ENCODE assay signal across 8 cellular contexts in the genomic region with DNA sequence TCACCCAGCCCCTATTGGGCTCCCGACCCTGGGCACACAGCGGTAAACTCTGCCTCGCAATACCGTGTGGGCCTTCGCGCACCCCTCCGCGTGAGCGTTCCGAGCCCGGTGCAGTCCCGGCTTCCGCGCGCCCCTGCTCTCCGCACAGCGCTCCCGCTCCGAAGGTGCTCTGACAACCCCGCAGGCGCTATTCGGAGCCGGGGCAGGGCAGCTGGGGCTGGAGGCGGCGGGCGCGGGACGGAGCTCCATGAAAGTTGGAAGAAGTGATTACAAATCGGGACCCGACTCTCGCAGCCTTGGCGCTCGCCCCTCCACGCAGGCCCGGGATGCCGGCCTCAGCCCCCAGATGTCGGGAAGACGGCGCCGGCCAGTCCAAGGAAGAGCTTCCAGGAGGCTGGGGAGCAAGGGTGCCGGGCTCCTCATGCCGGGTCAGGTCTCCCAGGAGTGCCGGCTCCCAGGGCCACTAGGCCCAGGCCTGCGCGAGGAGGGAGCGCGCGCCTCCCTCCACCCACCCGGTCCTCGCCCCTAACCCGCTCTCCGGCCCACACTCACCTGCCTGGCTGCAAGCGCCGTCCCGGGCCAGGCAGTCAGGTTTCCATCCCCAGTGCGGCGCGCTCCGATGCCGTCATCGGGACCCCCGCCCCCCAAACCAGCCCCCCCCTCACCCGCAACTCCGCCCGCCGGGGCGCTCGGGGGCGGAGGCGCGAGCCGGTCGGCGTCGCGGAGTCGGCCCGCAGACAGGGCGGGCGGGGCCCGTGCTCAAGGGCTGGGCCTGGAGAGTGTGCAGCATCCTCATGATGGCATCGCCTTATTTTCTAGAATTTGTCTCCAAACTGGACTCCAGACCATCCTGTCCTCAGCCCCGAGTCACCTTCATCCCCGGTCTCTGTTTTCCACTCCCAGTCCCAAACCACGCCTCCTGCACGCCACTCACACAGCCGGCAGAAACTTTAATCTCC. TPM values are rescaled to one million over a fixed set of nuclear protein-coding genes. Genes with fewer than 3 reads are reported as not detected.
DNase-seq lines count a peak whose midpoint lies in the region; ATAC-seq, FAIRE-seq and TF ChIP-seq lines count a peak whose summit lies in the region.

A gene with protein sequence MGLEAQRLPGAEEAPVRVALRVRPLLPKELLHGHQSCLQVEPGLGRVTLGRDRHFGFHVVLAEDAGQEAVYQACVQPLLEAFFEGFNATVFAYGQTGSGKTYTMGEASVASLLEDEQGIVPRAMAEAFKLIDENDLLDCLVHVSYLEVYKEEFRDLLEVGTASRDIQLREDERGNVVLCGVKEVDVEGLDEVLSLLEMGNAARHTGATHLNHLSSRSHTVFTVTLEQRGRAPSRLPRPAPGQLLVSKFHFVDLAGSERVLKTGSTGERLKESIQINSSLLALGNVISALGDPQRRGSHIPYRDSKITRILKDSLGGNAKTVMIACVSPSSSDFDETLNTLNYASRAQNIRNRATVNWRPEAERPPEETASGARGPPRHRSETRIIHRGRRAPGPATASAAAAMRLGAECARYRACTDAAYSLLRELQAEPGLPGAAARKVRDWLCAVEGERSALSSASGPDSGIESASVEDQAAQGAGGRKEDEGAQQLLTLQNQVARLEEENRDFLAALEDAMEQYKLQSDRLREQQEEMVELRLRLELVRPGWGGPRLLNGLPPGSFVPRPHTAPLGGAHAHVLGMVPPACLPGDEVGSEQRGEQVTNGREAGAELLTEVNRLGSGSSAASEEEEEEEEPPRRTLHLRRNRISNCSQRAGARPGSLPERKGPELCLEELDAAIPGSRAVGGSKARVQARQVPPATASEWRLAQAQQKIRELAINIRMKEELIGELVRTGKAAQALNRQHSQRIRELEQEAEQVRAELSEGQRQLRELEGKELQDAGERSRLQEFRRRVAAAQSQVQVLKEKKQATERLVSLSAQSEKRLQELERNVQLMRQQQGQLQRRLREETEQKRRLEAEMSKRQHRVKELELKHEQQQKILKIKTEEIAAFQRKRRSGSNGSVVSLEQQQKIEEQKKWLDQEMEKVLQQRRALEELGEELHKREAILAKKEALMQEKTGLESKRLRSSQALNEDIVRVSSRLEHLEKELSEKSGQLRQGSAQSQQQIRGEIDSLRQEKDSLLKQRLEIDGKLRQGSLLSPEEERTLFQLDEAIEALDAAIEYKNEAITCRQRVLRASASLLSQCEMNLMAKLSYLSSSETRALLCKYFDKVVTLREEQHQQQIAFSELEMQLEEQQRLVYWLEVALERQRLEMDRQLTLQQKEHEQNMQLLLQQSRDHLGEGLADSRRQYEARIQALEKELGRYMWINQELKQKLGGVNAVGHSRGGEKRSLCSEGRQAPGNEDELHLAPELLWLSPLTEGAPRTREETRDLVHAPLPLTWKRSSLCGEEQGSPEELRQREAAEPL (N-terminal part only) (minus strand): TSS at position 621 of the 959 bp plus-strand sequence. CDS start 2,537 bp downstream, outside the sequence.

- H4K20me1 ChIP-seq in mammary epithelial cell (ENCODE audit: insufficient read depth, low read length) = no peaks in the 10 kb centered on the region

- DNase-seq in activated effector memory CD4-positive, alpha-beta T cell treated with anti-CD3 and anti-CD28 coated beads, Interleukin-2, amount 50 U/mL, for 16 hours = peak; percentile 62
- DNase-seq in activated effector memory CD4-positive, alpha-beta T cell treated with Interleukin-2 at 50 U/mL for 16 hours = no peak
- DNase-seq in NCI-H69 (lab: John Stamatoyannopoulos, UW) (peak; percentile 35), mammary epithelial cell (peak; percentile 19), kidney (no peak), SHP77 (lab: John Stamatoyannopoulos, UW) (no peak)
- peak; percentile 5 to 12 for DNase-seq in stimulated activated CD4-positive, alpha-beta T cell treated with anti-CD3 and anti-CD28 coated beads, Interleukin-4, amount 100 ng/mL, for 4 hours

- H3K4me3 ChIP-seq in mammary epithelial cell (replicated peaks in 1 of 3; ENCODE audit: insufficient read depth in 1 of 3, low read depth in 2 of 3, low read length in 3 of 3) (peak within 1 kb of the TSS; percentile 44 to 60 (median 54)), kidney (ENCODE audit: low read length in 2 of 2) (peak within 1 kb of the TSS; percentile 45 to 60)

- dilution Hi-C loops in mammary epithelial cell (cut with HindIII; ENCODE audit: low sequenced_read_pairs) = loop anchor here (5.0 kb wide), 1 partner anchor 57 kb away; no protein-coding TSS in a partner anchor

- BruUV-seq in mammary epithelial cell (replicated peaks; lab: Mats Ljungman, UMichigan) = no TSS peak

- H3K9ac ChIP-seq in mammary epithelial cell (ENCODE audit: insufficient read depth, low read length) (no peak within 1 kb of the TSS), kidney (ENCODE audit: low read length in 2 of 2) (peak within 1 kb of the TSS in 1 of 2 donors; percentile 58)

- FAIRE-seq in kidney (lab: Jason Lieb, UNC) = no peak

- no peaks in the 10 kb centered on the region for H3K36me3 ChIP-seq in mammary epithelial cell (ENCODE audit: insufficient read depth, low read length)
- no peaks in the 10 kb centered on the region for H3K36me3 ChIP-seq in kidney (ENCODE audit: control insufficient read depth in 1 of 2, insufficient read depth in 2 of 2, low read length in 2 of 2)

- no peaks in the 10 kb centered on the region for H3K27me3 ChIP-seq in mammary epithelial cell (ENCODE audit: insufficient read depth, low read length)

- H3K4me2 ChIP-seq in mammary epithelial cell (ENCODE audit: insufficient read depth, low read depth, low read length) = peak within 1 kb of the TSS; percentile 97

- H3K27ac ChIP-seq in mammary epithelial cell (ENCODE audit: insufficient read depth, low read depth, low read length) = no peak within 1 kb of the TSS
- no peak within 1 kb of the TSS for H3K27ac ChIP-seq in kidney (ENCODE audit: low read depth in 2 of 2, low read length in 2 of 2)

- intact Hi-C loops in mammary epithelial cell (cut with micrococcal nuclease) = no loop called here
- intact Hi-C loops in kidney (cut with DNase I) = no loop called here

- H3K4me1 ChIP-seq in mammary epithelial cell (ENCODE audit: insufficient read depth, low read length) (peaks cover 9% of the 10 kb centered on the region), kidney (ENCODE audit: control insufficient read depth in 1 of 2, insufficient read depth in 1 of 2, low read depth in 1 of 2, low read length in 2 of 2) (no peaks in the 10 kb centered on the region)

- no peaks in the 10 kb centered on the region for H3K79me2 ChIP-seq in mammary epithelial cell (ENCODE audit: insufficient read depth, low read length)

- CTCF ChIA-PET in mammary epithelial cell (lab: Charles Lee; ENCODE audit: low non-redundant PET) = no interaction called here

- ATAC-seq in GM21723 (IDR thresholded peaks at IDR 0.05; ENCODE audit: unreplicated experiment) = no peak

- TF ChIP-seq CTCF in mammary epithelial cell (conservative IDR thresholded peaks at IDR 0.05 in 1 of 2, IDR thresholded peaks at IDR 0.05 in 1 of 2; ENCODE audit: extremely low read depth in 1 of 2, insufficient read depth in 1 of 2, low read depth in 1 of 2, low read length in 2 of 2) (no peak), kidney (IDR thresholded peaks at IDR 0.05; ENCODE audit: borderline replicate concordance, extremely low read depth, insufficient read depth) (no peak)

- in situ Hi-C loops in mammary epithelial cell (cut with MboI; ENCODE audit: low sequenced_read_pairs in 2 of 2) = no loop called here

- H2AFZ ChIP-seq in mammary epithelial cell (ENCODE audit: low read depth, low read length) = peak within 1 kb of the TSS; percentile 94

- 8% methylated on average over 33 of the region's 87 CpGs for WGBS in mammary epithelial cell (ENCODE audit: low coverage, missing lambda C conversion rate)

- H3K9me3 ChIP-seq in mammary epithelial cell (replicated peaks; ENCODE audit: insufficient read depth, low read length) = no peaks in the 10 kb centered on the region
- no peaks in the 10 kb centered on the region for H3K9me3 ChIP-seq in kidney (ENCODE audit: control insufficient read depth in 1 of 2, low read length in 2 of 2)

RNA-seq across cellular contexts. Expression of the gene that starts here (rescaled TPM):
- total RNA-seq in mammary epithelial cell = 10 to 100 TPM in 1 of 2 donors, 1 to 10 TPM in 1; 4.4 to 10.2 TPM
- 1.5 TPM for polyA plus RNA-seq in mammary epithelial cell
- polyA minus RNA-seq in mammary epithelial cell = 0.52 TPM
- total RNA-seq in kidney = 4.2 TPM
- 1.4 TPM for polyA plus RNA-seq in kidney (ENCODE audit: insufficient read depth, low read depth, low replicate concordance)

Comparison
In these comparisons a context has a peak if more than half of its experiments do, and no peak if none do; other contexts are left out.
1. DNase-seq: peak in activated effector memory CD4-positive, alpha-beta T cell treated with anti-CD3 and anti-CD28 coated beads, Interleukin-2, amount 50 U/mL, for 16 hours (single experiment), NCI-H69 (single experiment), mammary epithelial cell (single experiment) and stimulated activated CD4-positive, alpha-beta T cell treated with anti-CD3 and anti-CD28 coated beads, Interleukin-4, amount 100 ng/mL, for 4 hours (2 of 2); none in activated effector memory CD4-positive, alpha-beta T cell treated with Interleukin-2 at 50 U/mL for 16 hours (single experiment), kidney (single experiment) and SHP77 (0 of 2).